8 cellular contexts compared by ENCODE assay signal in the genomic region with DNA sequence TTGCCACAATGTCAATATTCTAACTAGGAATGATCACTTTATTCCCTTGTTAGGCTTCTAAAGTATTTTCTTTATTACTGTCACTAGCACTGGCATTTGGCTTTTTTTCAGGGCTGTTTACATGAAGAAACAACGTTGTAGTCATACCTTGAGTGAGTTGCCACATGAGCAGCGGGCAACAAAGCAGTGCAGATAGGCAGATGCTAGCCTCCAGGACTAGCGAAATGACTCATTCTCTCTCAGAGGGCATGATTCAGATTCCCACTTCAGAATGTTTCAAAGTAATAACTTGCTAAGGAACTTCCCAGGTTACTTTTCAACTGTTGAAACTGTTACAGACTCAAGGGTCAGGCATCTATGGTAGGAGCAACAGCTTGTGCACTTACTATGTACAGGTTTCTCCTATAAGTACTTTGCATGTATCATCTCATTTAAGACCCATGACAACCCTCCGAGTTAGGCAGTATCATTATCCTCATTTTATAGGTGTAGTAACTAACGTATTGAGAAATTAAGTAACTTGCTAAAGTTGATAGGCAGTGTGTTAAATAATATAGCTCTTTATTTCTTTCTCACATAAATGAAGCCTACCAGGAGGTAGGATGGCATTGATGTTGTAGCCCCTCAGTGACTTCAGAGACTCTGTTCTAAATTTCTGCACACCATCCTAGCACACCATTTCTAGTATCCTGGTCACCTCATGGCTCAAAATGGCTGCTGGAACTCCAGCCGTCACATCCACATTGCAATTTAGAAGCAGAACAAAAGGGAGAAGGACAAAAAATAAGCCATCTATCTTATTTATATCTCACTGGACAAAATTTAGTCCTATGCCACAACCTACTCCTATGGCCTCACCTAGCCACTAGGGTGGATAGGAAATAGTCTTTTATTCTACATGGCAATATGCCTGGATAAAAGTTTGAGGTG.
DNase-seq lines count a peak whose midpoint lies in the region; ATAC-seq and TF ChIP-seq lines count a peak whose summit lies in the region.

No MANE protein-coding gene starts in this region.

- no peak for TF ChIP-seq CTCF in AG10803 (conservative IDR thresholded peaks at IDR 0.05; ENCODE audit: low read length)
- TF ChIP-seq CTCF in RWPE1 (conservative IDR thresholded peaks at IDR 0.05; ENCODE audit: low read depth) = no peak
- no peak for TF ChIP-seq CTCF in smooth muscle cell (IDR thresholded peaks at IDR 0.05; ENCODE audit: borderline replicate concordance, insufficient read depth, poor library complexity, severe bottlenecking)
- no peak for TF ChIP-seq CTCF in upper lobe of right lung (IDR thresholded peaks at IDR 0.05)

- H3K4me2 ChIP-seq in smooth muscle cell = no peak overlapping the region

- 75% methylated on average over 6 of the region's 6 CpGs for WGBS in smooth muscle cell (ENCODE audit: low lambda C conversion rate)

- intact Hi-C loops in upper lobe of right lung (cut with DNase I) = no loop called here

- CTCF ChIA-PET in RWPE1 (lab: Yijun Ruan, JAX) = no interaction called here

- no peak overlapping the region for H3K4me3 ChIP-seq in AG10803 (ENCODE audit: low read length)
- H3K4me3 ChIP-seq in smooth muscle cell = no peak overlapping the region
- no peak overlapping the region for H3K4me3 ChIP-seq in upper lobe of right lung

- H3K9me3 ChIP-seq in smooth muscle cell (replicated peaks; ENCODE audit: low read depth) = no peaks in the 10 kb centered on the region
- H3K9me3 ChIP-seq in upper lobe of right lung = no peaks in the 10 kb centered on the region

- no peaks in the 10 kb centered on the region for H4K20me1 ChIP-seq in smooth muscle cell (ENCODE audit: low read depth)

- H3K27ac ChIP-seq in RWPE1 (no peak overlapping the region), epithelial cell of prostate (peak overlapping the region; percentile 31), smooth muscle cell (ENCODE audit: low read depth) (no peak overlapping the region), upper lobe of right lung (no peak overlapping the region)

- H2AFZ ChIP-seq in smooth muscle cell (ENCODE audit: low read depth) = no peak overlapping the region

- POLR2A ChIA-PET in RWPE1 (lab: Yijun Ruan, JAX; ENCODE audit: low non-redundant PET) = no interaction called here

- no peaks in the 10 kb centered on the region for H3F3A ChIP-seq in smooth muscle cell (ENCODE audit: low read depth)

- peak; percentile 61 for ATAC-seq in GM21576 (IDR thresholded peaks at IDR 0.05; ENCODE audit: unreplicated experiment)
- no peak for ATAC-seq in upper lobe of right lung

- H3K4me1 ChIP-seq in smooth muscle cell (ENCODE audit: low read depth) = no peaks in the 10 kb centered on the region
- H3K4me1 ChIP-seq in upper lobe of right lung = no peaks in the 10 kb centered on the region

- DNase-seq in AG10803 (ENCODE audit: low read depth) = peak; percentile 3
- peak; percentile 70 for DNase-seq in RWPE1 (ENCODE audit: low spot score)
- peak; percentile 91 for DNase-seq in epithelial cell of prostate (ENCODE audit: low read depth, low spot score)
- DNase-seq in smooth muscle cell (lab: John Stamatoyannopoulos, UW; ENCODE audit: unreplicated experiment) = no peak
- no peak for DNase-seq in NCI-H1417 treated with DMSO at 0.1 percent for 48 hours (lab: John Stamatoyannopoulos, UW)
- DNase-seq in SHP77 treated with DMSO at 0.1 percent for 48 hours (lab: John Stamatoyannopoulos, UW) = no peak
- no peak for DNase-seq in upper lobe of right lung

- no peaks in the 10 kb centered on the region for H3K79me2 ChIP-seq in smooth muscle cell (ENCODE audit: low read depth)

- no peaks in the 10 kb centered on the region for H3K27me3 ChIP-seq in smooth muscle cell (ENCODE audit: low read depth)
- no peaks in the 10 kb centered on the region for H3K27me3 ChIP-seq in upper lobe of right lung

- H3K36me3 ChIP-seq in smooth muscle cell (ENCODE audit: low read depth) (no peaks in the 10 kb centered on the region), upper lobe of right lung (no peaks in the 10 kb centered on the region)

- H3K9ac ChIP-seq in smooth muscle cell (ENCODE audit: low read depth) = no peak overlapping the region

Comparison
In these comparisons a context has a peak if more than half of its experiments do, and no peak if none do; other contexts are left out.
1. DNase-seq: peak in AG10803 (single experiment), RWPE1 (single experiment) and epithelial cell of prostate (single experiment); none in smooth muscle cell (single experiment), NCI-H1417 treated with DMSO at 0.1 percent for 48 hours (single experiment), SHP77 treated with DMSO at 0.1 percent for 48 hours (single experiment) and upper lobe of right lung (single experiment).